Comparison of ENCODE assay signal across 24 cellular contexts in the genomic region with DNA sequence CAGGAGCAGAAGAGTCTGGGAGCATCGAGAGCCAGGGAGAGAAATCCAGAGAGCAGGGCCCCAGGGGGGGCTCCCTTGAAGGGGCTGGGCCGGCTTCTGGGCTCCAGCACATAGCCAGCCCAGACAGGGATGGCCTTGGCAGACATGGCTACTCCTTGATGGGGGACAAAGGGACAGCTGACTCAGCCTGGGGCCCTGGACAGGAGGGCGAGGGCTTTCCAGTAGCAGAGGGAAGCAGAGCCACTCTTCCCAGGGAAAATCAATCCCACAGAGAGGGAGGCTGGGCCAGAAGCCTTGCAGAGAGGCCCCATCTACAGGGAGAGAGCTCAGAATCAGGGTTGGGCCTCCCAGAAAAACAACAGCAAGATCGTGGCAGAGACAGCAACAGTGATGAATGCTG. TPM values are rescaled to one million over a fixed set of nuclear protein-coding genes. Genes with fewer than 3 reads are reported as not detected.
A peak's percentile ranks its signal among the peaks of the same experiment; 100 is the strongest.
DNase-seq lines count a peak whose midpoint lies in the region; ATAC-seq and TF ChIP-seq lines count a peak whose summit lies in the region.
"Had no signal": no experiment of that assay in that cellular context is flagged by ENCODE, and none has a peak within 500 bp of the region (broad histone marks: within the 10 kb centered on the region; RNA-seq: fewer than 3 reads in every experiment).

No MANE protein-coding gene starts in this region.

- no peaks in the 10 kb centered on the region for H3K9me3 Mint-ChIP-seq in neural progenitor cell
- H3K9me3 Mint-ChIP-seq in type B pancreatic cell = no peaks in the 10 kb centered on the region

- H3K27ac Mint-ChIP-seq in neural progenitor cell = peak overlapping the region; percentile 50
- peak overlapping the region; percentile 19 for H3K27ac Mint-ChIP-seq in type B pancreatic cell

- H2AFZ ChIP-seq in neural progenitor cell (replicated peaks) = no peak overlapping the region

- DNase-seq in Right ventricle myocardium inferior (ENCODE audit: missing footprints) (no peak), right atrium auricular region (ENCODE audit: low spot score) (no peak), globus pallidus (ENCODE audit: low spot score) (peak; percentile 10), neural progenitor cell (ENCODE audit: low spot score) (no peak), type B pancreatic cell (ENCODE audit: extremely low spot score, unreplicated experiment) (no peak), DMS 273 (lab: John Stamatoyannopoulos, UW; ENCODE audit: unreplicated experiment) (no peak), AG08396 (ENCODE audit: low spot score) (no peak), NCI-H2081 treated with DMSO at 0.1 percent for 48 hours (lab: John Stamatoyannopoulos, UW) (no peak)
- DNase-seq: 8988T, ACHN, DMS53, GOT3, HCEC 1CT, Karpas-422, NCI-H1092 treated with DMSO at 0.1 percent for 48 hours, NCI-H1436 treated with DMSO at 0.1 percent for 48 hours, NCI-H187 treated with DMSO at 0.1 percent for 48 hours, NCI-H2227 treated with DMSO at 0.1 percent for 48 hours, NCI-H526 treated with DMSO at 0.1 percent for 48 hours, SHP77 treated with DMSO at 0.1 percent for 48 hours had no signal

- no peak for TF ChIP-seq CTCF in right atrium auricular region (IDR thresholded peaks at IDR 0.05)
- TF ChIP-seq CTCF in neural progenitor cell (IDR thresholded peaks at IDR 0.05) = no peak
- TF ChIP-seq CTCF in type B pancreatic cell (conservative IDR thresholded peaks at IDR 0.05) = no peak

- no peaks in the 10 kb centered on the region for H4K20me1 ChIP-seq in neural progenitor cell (ENCODE audit: low read depth)

- peaks cover 14% of the 10 kb centered on the region for H3K27me3 Mint-ChIP-seq in neural progenitor cell (ENCODE audit: insufficient read depth, low read depth)
- H3K27me3 Mint-ChIP-seq in type B pancreatic cell = peaks cover 20% of the 10 kb centered on the region

- H3K27ac ChIP-seq in right atrium auricular region (no peak overlapping the region), neural progenitor cell (no peak overlapping the region)
- H3K27ac ChIP-seq: RWPE1 had no signal

- no peaks in the 10 kb centered on the region for H3K36me3 Mint-ChIP-seq in neural progenitor cell
- no peaks in the 10 kb centered on the region for H3K36me3 Mint-ChIP-seq in type B pancreatic cell

- H3K4me3 Mint-ChIP-seq in neural progenitor cell = no peak overlapping the region
- no peak overlapping the region for H3K4me3 Mint-ChIP-seq in type B pancreatic cell

- H3K36me3 ChIP-seq in right atrium auricular region = no peaks in the 10 kb centered on the region
- no peaks in the 10 kb centered on the region for H3K36me3 ChIP-seq in neural progenitor cell

- no peaks in the 10 kb centered on the region for H3K27me3 ChIP-seq in right atrium auricular region
- H3K27me3 ChIP-seq in neural progenitor cell = peaks cover 13% of the 10 kb centered on the region

- H3K4me1 ChIP-seq in right atrium auricular region = no peaks in the 10 kb centered on the region
- no peaks in the 10 kb centered on the region for H3K4me1 ChIP-seq in neural progenitor cell

- intact Hi-C loops in Right ventricle myocardium inferior (cut with DNase I) = no loop called here

- H3K9ac ChIP-seq in neural progenitor cell = no peak overlapping the region

- no peak overlapping the region for H3K4me2 ChIP-seq in neural progenitor cell

- H3K4me1 Mint-ChIP-seq in neural progenitor cell (no peaks in the 10 kb centered on the region), type B pancreatic cell (ENCODE audit: unreplicated experiment) (peaks cover 9% of the 10 kb centered on the region)

- H3K79me2 ChIP-seq in neural progenitor cell (ENCODE audit: low read depth) = no peaks in the 10 kb centered on the region

- H3F3A ChIP-seq in neural progenitor cell (ENCODE audit: low read depth) = no peaks in the 10 kb centered on the region

- ATAC-seq in Right ventricle myocardium inferior = peak; percentile 13
- ATAC-seq: Panc1 had no signal

- H3K4me3 ChIP-seq in right atrium auricular region (no peak overlapping the region), neural progenitor cell (no peak overlapping the region)

- H3K9me3 ChIP-seq in right atrium auricular region (no peaks in the 10 kb centered on the region), neural progenitor cell (ENCODE audit: low read depth) (no peaks in the 10 kb centered on the region)

RNA-seq across cellular contexts. Expression of gene IGFN1, which starts 15.5 kb away (rescaled TPM):
- total RNA-seq in Right ventricle myocardium inferior (not detected), right atrium auricular region (not detected), neural progenitor cell (ENCODE audit: low replicate concordance) (0.15 TPM in 1 of 2 replicates, not detected in the other), type B pancreatic cell (ENCODE audit: low replicate concordance) (2.0 and 7.9 TPM in 2 replicates)
- total RNA-seq: M059J, OCI-LY7 had no signal

RNA-seq across cellular contexts. Expression of gene TMEM9, which starts 51.9 kb away (rescaled TPM):
- 26.6 TPM for total RNA-seq in Right ventricle myocardium inferior
- 10 to 100 TPM; 41.8 to 63.4 TPM for total RNA-seq in right atrium auricular region
- total RNA-seq in neural progenitor cell (ENCODE audit: low replicate concordance) = 109 and 187 TPM in 2 replicates
- total RNA-seq in type B pancreatic cell (ENCODE audit: low replicate concordance) = 97.1 and 117 TPM in 2 replicates
